17 cellular contexts compared by ENCODE assay signal in genomic region chr2:119426396-119426675, GRCh38. TPM values are rescaled to one million over a fixed set of nuclear protein-coding genes. Genes with fewer than 3 reads are reported as not detected.
DNase-seq lines count a peak whose midpoint lies in the region; ATAC-seq and TF ChIP-seq lines count a peak whose summit lies in the region.
"Had no signal": no experiment of that assay in that cellular context is flagged by ENCODE, and none has a peak within 500 bp of the region (broad histone marks: within the 10 kb centered on the region; RNA-seq: fewer than 3 reads in every experiment).

No MANE protein-coding gene starts in this region.

- H3K9ac ChIP-seq in colonic mucosa (ENCODE audit: low read depth in 2 of 2, low read length in 2 of 2) (peak overlapping the region in 1 of 2 donors; percentile 80), parathyroid adenoma (no peak overlapping the region)

- ATAC-seq in right lobe of liver (no peak), upper lobe of left lung (ENCODE audit: low FRiP score in 2 of 2) (no peak), HG03565 (IDR thresholded peaks at IDR 0.05; ENCODE audit: unreplicated experiment) (no peak)
- ATAC-seq: CD8-positive, alpha-beta T cell; Panc1 had no signal

- TF ChIP-seq EP300 in upper lobe of left lung (IDR thresholded peaks at IDR 0.05): no peak

- H3K36me3 ChIP-seq in colonic mucosa (no peaks in the 10 kb centered on the region), right lobe of liver (no peaks in the 10 kb centered on the region), parathyroid adenoma (ENCODE audit: control insufficient read depth, insufficient read depth, low read length) (no peaks in the 10 kb centered on the region), upper lobe of left lung (no peaks in the 10 kb centered on the region)
- H3K36me3 ChIP-seq: BE2C had no signal

- peak overlapping the region; percentile 87 for H3K27ac ChIP-seq in colonic mucosa
- peak overlapping the region; percentile 43 to 98 (median 86) for H3K27ac ChIP-seq in right lobe of liver
- peak overlapping the region; percentile 74 for H3K27ac ChIP-seq in parathyroid adenoma
- H3K27ac ChIP-seq in upper lobe of left lung: peak overlapping the region; percentile 34 to 90 (median 62)

- H2AFZ ChIP-seq in parathyroid adenoma: peak overlapping the region; percentile 78

- H3K4me1 ChIP-seq in colonic mucosa (no peaks in the 10 kb centered on the region), right lobe of liver (peaks cover 2 to 53% (median 25%) of the 10 kb centered on the region in 4 donors), parathyroid adenoma (peaks cover 50% of the 10 kb centered on the region), upper lobe of left lung (peaks cover 50 to 60% (median 55%) of the 10 kb centered on the region in 4 donors)
- H3K4me1 ChIP-seq: BE2C had no signal

- H3K4me3 ChIP-seq in colonic mucosa (no peak overlapping the region), right lobe of liver (no peak overlapping the region), parathyroid adenoma (ENCODE audit: low read depth, low read length) (peak overlapping the region; percentile 13), upper lobe of left lung (no peak overlapping the region)

- DNase-seq in colonic mucosa: no peak
- DNase-seq in right lobe of liver: peak in 1 of 3 donors; percentile 33
- DNase-seq in upper lobe of left lung: no peak
- no peak for DNase-seq in SKM-1 (lab: John Stamatoyannopoulos, UW; ENCODE audit: unreplicated experiment)
- DNase-seq in activated CD4-positive, alpha-beta T cell treated with anti-CD3 and anti-CD28 coated beads, Interleukin-2, amount 50 U/mL, for 48 hours: no peak
- DNase-seq in activated CD4-positive, CD25-positive, alpha-beta regulatory T cell (lab: John Stamatoyannopoulos, UW): no peak
- DNase-seq: BE2C; CD8-positive, alpha-beta T cell; GF-D8; NCI-H1105; NCI-H187; NCI-H446 treated with DMSO at 0.1 percent for 48 hours; NCI-H748 treated with DMSO at 0.1 percent for 48 hours; SHP77 treated with DMSO at 0.1 percent for 48 hours had no signal

- peak overlapping the region; percentile 14 for H3K4me2 ChIP-seq in parathyroid adenoma (ENCODE audit: low read length)

- TF ChIP-seq CTCF in colonic mucosa (IDR thresholded peaks at IDR 0.05) (no peak), right lobe of liver (IDR thresholded peaks at IDR 0.05) (no peak), parathyroid adenoma (IDR thresholded peaks at IDR 0.05) (no peak), upper lobe of left lung (IDR thresholded peaks at IDR 0.05) (no peak)

- TF ChIP-seq POLR2A in right lobe of liver (IDR thresholded peaks at IDR 0.05) (no peak), upper lobe of left lung (IDR thresholded peaks at IDR 0.05) (no peak)

- 23% methylated on average over 4 of the region's 5 CpGs for WGBS in right lobe of liver (ENCODE audit: insufficient coverage, low coverage, low lambda C conversion rate, missing lambda C conversion rate)
- 46 to 49% methylated on average over 5 of the region's 5 CpGs for whole genome bisulfite sequencing in upper lobe of left lung, 2 donors

- H3K27me3 ChIP-seq in colonic mucosa (no peaks in the 10 kb centered on the region), right lobe of liver (no peaks in the 10 kb centered on the region), parathyroid adenoma (ENCODE audit: control insufficient read depth, insufficient read depth, low read length) (no peaks in the 10 kb centered on the region), upper lobe of left lung (no peaks in the 10 kb centered on the region)
- H3K27me3 ChIP-seq: BE2C had no signal

- H3K79me2 ChIP-seq in parathyroid adenoma: no peaks in the 10 kb centered on the region

- intact Hi-C loops in colonic mucosa (cut with DNase I): no loop called here
- intact Hi-C loops in right lobe of liver (cut with DNase I): no loop called here

- no peaks in the 10 kb centered on the region for H3K9me3 ChIP-seq in colonic mucosa
- H3K9me3 ChIP-seq in right lobe of liver: no peaks in the 10 kb centered on the region
- H3K9me3 ChIP-seq in parathyroid adenoma (ENCODE audit: control insufficient read depth, low read length): no peaks in the 10 kb centered on the region
- H3K9me3 ChIP-seq in upper lobe of left lung: no peaks in the 10 kb centered on the region
- H3K9me3 ChIP-seq: BE2C had no signal

RNA-seq across cellular contexts. Expression of gene TMEM37, which starts 5.3 kb away (rescaled TPM):
- total RNA-seq in colonic mucosa: 10 to 100 TPM; 24.3 to 52.1 TPM
- total RNA-seq in right lobe of liver: 10 to 100 TPM; 37.3 to 96.6 (median 73.5) TPM
- 10 to 100 TPM in 5 of 6 donors, 1 to 10 TPM in 1; 9.3 to 28.5 (median 14.5) TPM for total RNA-seq in upper lobe of left lung
- total RNA-seq: CD8-positive, alpha-beta T cell had no signal

RNA-seq across cellular contexts. Expression of gene DBI, which starts 59.6 kb away (rescaled TPM):
- 100 to 1,000 TPM; 275 to 291 TPM for total RNA-seq in colonic mucosa
- 100 to 1,000 TPM; 132 to 314 (median 191) TPM for total RNA-seq in right lobe of liver
- 100 to 1,000 TPM in 5 of 6 donors, 10 to 100 TPM in 1; 60.8 to 250 (median 159) TPM for total RNA-seq in upper lobe of left lung

RNA-seq across cellular contexts. Expression of gene C2orf76, which starts 59.7 kb away (rescaled TPM):
- total RNA-seq in colonic mucosa: 1 to 10 TPM; 4.7 to 6.6 TPM
- 1 to 10 TPM; 2.6 to 5.5 (median 3.5) TPM for total RNA-seq in right lobe of liver
- 10 to 100 TPM in 2 of 6 donors, 1 to 10 TPM in 3, not detected in 1; 3.3 to 14.7 (median 6.2) TPM for total RNA-seq in upper lobe of left lung
